8 cellular contexts compared by ENCODE assay signal in the genomic region with DNA sequence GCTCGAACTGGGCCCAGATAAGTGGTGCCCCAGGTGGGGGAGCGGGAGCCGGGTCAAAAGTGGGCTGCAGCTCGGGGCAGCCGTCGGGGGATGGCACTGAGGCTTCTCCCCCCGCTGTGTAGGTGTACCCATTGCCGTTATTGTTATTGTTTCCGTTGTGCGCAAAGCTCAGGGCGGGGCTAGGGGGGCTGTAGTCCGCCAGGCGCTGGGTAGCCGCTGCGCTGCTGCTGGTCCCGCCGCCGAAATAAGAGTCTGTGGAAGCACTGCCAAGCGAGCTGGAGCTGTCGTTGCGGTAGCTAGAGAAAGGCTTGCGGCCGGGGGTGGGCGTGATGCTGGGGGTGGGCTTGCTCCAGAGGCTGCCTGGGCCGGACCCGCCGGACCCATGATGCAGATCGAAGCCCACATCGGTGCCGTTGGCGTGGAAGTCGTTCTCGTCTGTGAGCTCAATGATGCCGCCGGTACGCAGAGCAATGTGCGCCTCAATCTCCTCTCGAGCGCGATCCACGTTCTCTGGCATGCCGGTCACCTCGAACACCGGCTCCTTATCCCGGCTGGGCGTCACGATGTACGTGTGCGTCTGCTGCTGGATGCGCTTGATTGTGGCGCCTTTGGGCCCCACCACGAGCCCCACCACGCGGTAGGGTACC. TPM values are rescaled to one million over a fixed set of nuclear protein-coding genes. Genes with fewer than 3 reads are reported as not detected.
DNase-seq lines count a peak whose midpoint lies in the region; ATAC-seq and TF ChIP-seq lines count a peak whose summit lies in the region.

No MANE protein-coding gene starts in this region.

- no peaks in the 10 kb centered on the region for H3K27me3 ChIP-seq in Loucy (ENCODE audit: insufficient read depth, low read length, poor library complexity, severe bottlenecking)
- H3K27me3 ChIP-seq in dorsolateral prefrontal cortex = peaks cover 0 to 7% (median 0%) of the 10 kb centered on the region in 45 donors

- peaks cover 0 to 1% (median 0%) of the 10 kb centered on the region in 7 donors for H3K9me3 Mint-ChIP-seq in naive B cell

- no peaks in the 10 kb centered on the region for H3K36me3 ChIP-seq in Loucy (ENCODE audit: insufficient read depth, low read length)

- H3K4me3 ChIP-seq in AG09309 (ENCODE audit: control insufficient read depth, low read depth, low read length) (peak overlapping the region; percentile 82), Loucy (ENCODE audit: low read length, poor library complexity, severe bottlenecking) (peak overlapping the region; percentile 92), dorsolateral prefrontal cortex (peak overlapping the region; percentile 67 to 95 (median 84))

- H3K79me2 ChIP-seq in Loucy (ENCODE audit: insufficient read depth, low read length) = peaks cover 34% of the 10 kb centered on the region

- DNase-seq in AG09309 (ENCODE audit: low read depth) (no peak), dorsolateral prefrontal cortex (peak in 4 of 10 donors; percentile 17 to 50 (median 36)), naive B cell (no peak), NCI-H2029 (lab: John Stamatoyannopoulos, UW) (no peak), NCI-H2227 (lab: John Stamatoyannopoulos, UW; ENCODE audit: unreplicated experiment) (no peak)
- DNase-seq in activated CD4-positive, alpha-beta T cell treated with anti-CD3 and anti-CD28 coated beads, Interleukin-2, amount 50 U/mL, for 1 hour = no peak

- peak overlapping the region; percentile 81 for H3K4me2 ChIP-seq in Loucy (ENCODE audit: low read depth, low read length, poor library complexity, severe bottlenecking)

- peaks cover 5 to 30% (median 13%) of the 10 kb centered on the region in 3 donors for H3K27me3 Mint-ChIP-seq in naive B cell

- H2AFZ ChIP-seq in Loucy (ENCODE audit: low read length) = no peak overlapping the region

- H3K9ac ChIP-seq in Loucy (ENCODE audit: low read depth, low read length, poor library complexity, severe bottlenecking) = peak overlapping the region; percentile 83

- intact Hi-C loops in dorsolateral prefrontal cortex (cut with DNase I) = loop anchor here (10.0 kb wide), 3 partner anchors 289 to 1349 kb away; a partner anchor contains a TSS

- no peaks in the 10 kb centered on the region for H3K36me3 Mint-ChIP-seq in naive B cell

- H3F3A ChIP-seq in Loucy (ENCODE audit: low read depth) = 0 out of 2 replicates have a peak, but pooled peaks cover 3% of the 10 kb centered on the region

- ATAC-seq in naive B cell (ENCODE audit: low read depth in 2 of 2) (no peak), GM21367 (IDR thresholded peaks at IDR 0.05; ENCODE audit: unreplicated experiment) (no peak)

- TF ChIP-seq CTCF in AG09309 (IDR thresholded peaks at IDR 0.05; ENCODE audit: control insufficient read depth, insufficient read depth, low read depth, low read length, missing control alignments) (no peak), Loucy (conservative IDR thresholded peaks at IDR 0.05; ENCODE audit: low read length) (no peak), dorsolateral prefrontal cortex (IDR thresholded peaks at IDR 0.05 in 54 of 56, conservative IDR thresholded peaks at IDR 0.05 in 2 of 56; ENCODE audit: low read depth in 1 of 56, partially characterized antibody in 56 of 56) (no peak)

- peak overlapping the region; percentile 6 to 93 (median 90) for H3K4me3 Mint-ChIP-seq in naive B cell

- peak overlapping the region in 1 of 6 donors; percentile 69 for H3K27ac Mint-ChIP-seq in naive B cell

- H3K9me3 ChIP-seq in Loucy (ENCODE audit: insufficient read depth, low read depth, low read length) = no peaks in the 10 kb centered on the region

- H3K9me2 ChIP-seq in Loucy (replicated peaks; ENCODE audit: low read depth, low read length) = no peaks in the 10 kb centered on the region

- H3K4me1 Mint-ChIP-seq in naive B cell = peaks cover 13 to 22% (median 16%) of the 10 kb centered on the region in 3 donors

- peaks cover 19% of the 10 kb centered on the region for H3K4me1 ChIP-seq in Loucy (ENCODE audit: insufficient read depth, low read length, poor library complexity, severe bottlenecking)

- H4K20me1 ChIP-seq in Loucy (ENCODE audit: insufficient read depth, low read length, poor library complexity, severe bottlenecking) = peaks cover 31% of the 10 kb centered on the region

- H3K27ac ChIP-seq in dorsolateral prefrontal cortex = peak overlapping the region in 38 of 59 donors; percentile 0 to 98 (median 96)

RNA-seq across cellular contexts. Expression of a gene that starts 2.0 kb away (rescaled TPM):
- total RNA-seq in dorsolateral prefrontal cortex = 1 to 10 TPM; 2.6 to 7.8 (median 4.8) TPM
- not detected for polyA plus RNA-seq in naive B cell (ENCODE audit: low read depth in 6 of 6)
